ENCODE assay signal across 8 cellular contexts in genomic region chr16:3020247-3020603, GRCh38. TPM values are rescaled to one million over a fixed set of nuclear protein-coding genes. Genes with fewer than 3 reads are reported as not detected.
DNase-seq lines count a peak whose midpoint lies in the region; ATAC-seq and TF ChIP-seq lines count a peak whose summit lies in the region.

Gene TNFRSF12A (plus strand): TSS chr16:3020368. CDS start chr16:3020398, 30 bp downstream.

- in situ Hi-C loops in GM13976 (cut with MboI; ENCODE audit: low sequenced_read_pairs, unreplicated experiment): no loop called here

- intact Hi-C loops in A673 (cut with micrococcal nuclease; ENCODE audit: unreplicated experiment): no loop called here
- intact Hi-C loops in activated CD4-positive, alpha-beta T cell treated with anti-CD3 and anti-CD28 coated beads, Interleukin-2, amount 10 ng/mL, durations not matched to agents 24 days and 14 days (cut with micrococcal nuclease): loop anchor here (1.0 to 10.0 kb wide), 3 partner anchors 16 to 265 kb away; partner anchors contain the start of gene ZNF263
- intact Hi-C loops in dorsolateral prefrontal cortex (cut with DNase I): no loop called here

- no peak for ATAC-seq in GM21723 (IDR thresholded peaks at IDR 0.05; ENCODE audit: unreplicated experiment)

- no peak for TF ChIP-seq CTCF in A673 (conservative IDR thresholded peaks at IDR 0.05; ENCODE audit: low read depth, low read length)
- TF ChIP-seq CTCF in GM13976 (IDR thresholded peaks at IDR 0.05; ENCODE audit: borderline replicate concordance, control extremely low read depth, extremely low read depth, insufficient read depth, missing control alignments): no peak
- TF ChIP-seq CTCF in dorsolateral prefrontal cortex (IDR thresholded peaks at IDR 0.05 in 54 of 56, conservative IDR thresholded peaks at IDR 0.05 in 2 of 56; ENCODE audit: low read depth in 1 of 56, partially characterized antibody in 56 of 56): peak in 12 of 56 donors; percentile 12 to 45 (median 24)
- TF ChIP-seq CTCF in liver (IDR thresholded peaks at IDR 0.05; ENCODE audit: low read depth, low read length, missing input control): no peak

- H3K4me1 Mint-ChIP-seq in activated CD4-positive, alpha-beta T cell treated with anti-CD3 and anti-CD28 coated beads, Interleukin-2, amount 10 ng/mL, durations not matched to agents 24 days and 14 days: peaks cover 37% of the 10 kb centered on the region

- H3K4me3 ChIP-seq in A673 (ENCODE audit: low read depth, low read length, poor library complexity, severe bottlenecking): peak within 1 kb of the TSS; percentile 63
- H3K4me3 ChIP-seq in dorsolateral prefrontal cortex: peak within 1 kb of the TSS; percentile 40 to 96 (median 66)
- peak within 1 kb of the TSS; percentile 68 to 78 (median 74) for H3K4me3 ChIP-seq in liver (ENCODE audit: low read depth in 1 of 3, low read length in 3 of 3)

- BruUV-seq in A673 (replicated peaks; lab: Mats Ljungman, UMichigan): no TSS peak

- H3K36me3 Mint-ChIP-seq in activated CD4-positive, alpha-beta T cell treated with anti-CD3 and anti-CD28 coated beads, Interleukin-2, amount 10 ng/mL, durations not matched to agents 24 days and 14 days (ENCODE audit: low read depth): peaks cover 3% of the 10 kb centered on the region

- no peaks in the 10 kb centered on the region for H3K9me3 ChIP-seq in A673 (ENCODE audit: low read depth, low read length, poor library complexity, severe bottlenecking)
- no peaks in the 10 kb centered on the region for H3K9me3 ChIP-seq in liver (ENCODE audit: control insufficient read depth in 4 of 4, low read length in 3 of 4)

- no peaks in the 10 kb centered on the region for H3K9me3 Mint-ChIP-seq in activated CD4-positive, alpha-beta T cell treated with anti-CD3 and anti-CD28 coated beads, Interleukin-2, amount 10 ng/mL, durations not matched to agents 24 days and 14 days

- H3K9ac ChIP-seq in liver (ENCODE audit: low read depth in 1 of 2, low read length in 2 of 2): peak within 1 kb of the TSS; percentile 63 to 66

- no peak for TF ChIP-seq RAD21 in liver (IDR thresholded peaks at IDR 0.05)

- under 1% methylated on average over 49 of the region's 49 CpGs for WGBS in liver

- H3K27ac ChIP-seq in A673 (ENCODE audit: low read depth, low read length, poor library complexity, severe bottlenecking) (peak within 1 kb of the TSS; percentile 97), dorsolateral prefrontal cortex (peak within 1 kb of the TSS in 50 of 59 donors; percentile 5 to 98 (median 92)), liver (ENCODE audit: low read depth in 1 of 2, low read length in 2 of 2) (peak within 1 kb of the TSS; percentile 92 to 95)

- peak within 1 kb of the TSS; percentile 83 for H3K4me3 Mint-ChIP-seq in activated CD4-positive, alpha-beta T cell treated with anti-CD3 and anti-CD28 coated beads, Interleukin-2, amount 10 ng/mL, durations not matched to agents 24 days and 14 days

- H3K27me3 Mint-ChIP-seq in activated CD4-positive, alpha-beta T cell treated with anti-CD3 and anti-CD28 coated beads, Interleukin-2, amount 10 ng/mL, durations not matched to agents 24 days and 14 days: peaks cover 13% of the 10 kb centered on the region

- no peaks in the 10 kb centered on the region for H3K27me3 ChIP-seq in A673 (replicated peaks; ENCODE audit: insufficient read depth, low read depth, low read length, poor library complexity)
- H3K27me3 ChIP-seq in dorsolateral prefrontal cortex: peaks cover 0 to 20% (median 10%) of the 10 kb centered on the region in 45 donors
- H3K27me3 ChIP-seq in liver (ENCODE audit: control insufficient read depth in 4 of 4, insufficient read depth in 4 of 4, low read length in 3 of 4): no peaks in the 10 kb centered on the region

- POLR2A ChIA-PET in A673 (lab: Charles Lee; ENCODE audit: low non-redundant PET): interaction anchor here (0.6 kb wide), 1 partner anchor 8 kb away, joined by 8 read pairs; no protein-coding TSS in a partner anchor

- H3K36me3 ChIP-seq in A673 (ENCODE audit: insufficient read depth, low read length, poor library complexity, severe bottlenecking): no peaks in the 10 kb centered on the region
- no peaks in the 10 kb centered on the region for H3K36me3 ChIP-seq in liver (ENCODE audit: control insufficient read depth in 4 of 4, insufficient read depth in 3 of 4, low read depth in 1 of 4, low read length in 3 of 4)

- peak; percentile 89 for DNase-seq in A673 (ENCODE audit: low spot score)
- DNase-seq in GM13976 (ENCODE audit: low spot score): peak; percentile 93
- peak; percentile 70 for DNase-seq in NCI-H2171 (lab: John Stamatoyannopoulos, UW)
- peak; percentile 92 for DNase-seq in activated CD4-positive, alpha-beta T cell treated with anti-CD3 and anti-CD28 coated beads, Interleukin-2, amount 10 ng/mL, durations not matched to agents 24 days and 14 days
- peak in 5 of 10 donors; percentile 28 to 66 (median 37) for DNase-seq in dorsolateral prefrontal cortex
- DNase-seq in stimulated activated CD4-positive, alpha-beta T cell treated with anti-CD3 and anti-CD28 coated beads, Interleukin-4, amount 100 ng/mL, for 48 hours (ENCODE audit: low read depth in 2 of 2): peak; percentile 47 to 63

- CTCF ChIA-PET in A673 (lab: Charles Lee): interaction anchor here (0.9 to 1.1 kb wide), 4 partner anchors 9 to 109 kb away, joined by 3 to 6 read pairs (median 4); no protein-coding TSS in a partner anchor

- H3K27ac Mint-ChIP-seq in activated CD4-positive, alpha-beta T cell treated with anti-CD3 and anti-CD28 coated beads, Interleukin-2, amount 10 ng/mL, durations not matched to agents 24 days and 14 days: peak within 1 kb of the TSS; percentile 95

- H3K4me1 ChIP-seq in A673 (ENCODE audit: insufficient read depth, low read length, poor library complexity, severe bottlenecking) (peaks cover 29% of the 10 kb centered on the region), liver (ENCODE audit: control insufficient read depth in 4 of 4, insufficient read depth in 4 of 4, low read length in 3 of 4) (peaks cover 12 to 34% (median 26%) of the 10 kb centered on the region in 4 donors)

TF ChIP-seq in liver, 16 proteins besides CTCF, POLR2A, EP300 and RAD21:
- TF ChIP-seq SP1 (IDR thresholded peaks at IDR 0.05) (peak; percentile 9), HNF4G (IDR thresholded peaks at IDR 0.05) (no peak), FOXA2 (IDR thresholded peaks at IDR 0.05) (no peak), TAF1 (conservative IDR thresholded peaks at IDR 0.05) (no peak), NR2F2 (IDR thresholded peaks at IDR 0.05) (no peak), EGR1 (IDR thresholded peaks at IDR 0.05; ENCODE audit: low read depth in 2 of 2) (peak in 1 of 2 donors; percentile 81), ATF3 (IDR thresholded peaks at IDR 0.05) (no peak), REST (IDR thresholded peaks at IDR 0.05) (no peak)

RNA-seq across cellular contexts. Expression of gene TNFRSF12A, which starts in this region (rescaled TPM):
- total RNA-seq in A673 (2021) (23.7 and 39.5 TPM in 2 replicates), dorsolateral prefrontal cortex (10 to 100 TPM in 3 of 120 experiments, 1 to 10 TPM in 105, under 1 TPM in 9, not detected in 3; 0.58 to 15.6 (median 3.2) TPM), liver (1 to 10 TPM; 7.9 to 8.8 TPM)
- 7.3 TPM in 2 replicates for total RNA-seq in activated CD4-positive, alpha-beta T cell treated with anti-CD3 and anti-CD28 coated beads, Interleukin-2, amount 10 ng/mL, durations not matched to agents 24 days and 14 days
- polyA plus RNA-seq in liver: 10 to 100 TPM in 1 of 2 donors, 1 to 10 TPM in 1; 9.4 to 35.5 TPM
